Comparison of ENCODE assay signal across 8 cellular contexts in the genomic region with DNA sequence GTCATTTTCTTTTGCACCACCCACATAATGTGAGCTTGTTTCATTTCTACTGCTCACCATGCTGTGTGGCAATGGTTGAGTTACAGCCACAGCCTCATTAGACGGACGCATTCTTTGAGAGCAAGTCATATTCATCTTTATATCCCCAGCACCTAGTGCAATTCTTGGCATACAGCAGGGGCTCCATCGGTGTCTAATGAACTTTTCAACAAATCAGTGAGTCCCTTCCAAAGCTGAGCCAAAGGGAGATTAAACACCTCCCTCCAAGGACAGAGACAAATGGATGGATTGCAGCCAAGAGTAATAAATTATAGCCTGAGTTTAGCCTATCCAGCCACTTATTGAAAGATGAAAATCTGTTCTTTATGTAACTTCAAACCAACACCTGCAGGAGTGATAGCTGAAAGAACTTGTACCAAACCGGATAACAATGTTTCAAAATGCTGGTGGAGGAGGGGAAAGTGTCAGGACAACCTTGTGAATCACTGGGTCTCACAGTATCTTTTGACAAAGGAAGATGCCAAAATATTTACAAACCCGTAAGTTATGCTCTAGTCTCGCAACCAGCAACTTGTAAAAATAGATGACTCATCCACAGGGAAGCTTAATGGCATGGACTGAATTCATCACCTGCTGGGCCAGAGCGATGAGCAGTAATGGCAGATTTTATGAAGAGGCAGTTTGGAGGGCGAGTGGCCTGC.
DNase-seq lines count a peak whose midpoint lies in the region; ATAC-seq and TF ChIP-seq lines count a peak whose summit lies in the region.

No MANE protein-coding gene starts in this region.

- no peaks in the 10 kb centered on the region for H3F3A ChIP-seq in SK-N-SH (replicated peaks; ENCODE audit: insufficient read depth)

- H3K79me2 ChIP-seq in SK-N-SH (ENCODE audit: insufficient read depth): no peaks in the 10 kb centered on the region

- TF ChIP-seq EP300 in SK-N-SH (IDR thresholded peaks at IDR 0.05; ENCODE audit: borderline replicate concordance in 1 of 2, low read depth in 1 of 2, low read length in 1 of 2): no peak

- no peaks in the 10 kb centered on the region for H3K27me3 ChIP-seq in MG63
- H3K27me3 ChIP-seq in SK-N-SH (ENCODE audit: insufficient read depth): peaks cover 32% of the 10 kb centered on the region; the same call in 1 of the 2 replicates
- no peaks in the 10 kb centered on the region for H3K27me3 ChIP-seq in testis

- H4K20me1 ChIP-seq in SK-N-SH (ENCODE audit: insufficient read depth): no peaks in the 10 kb centered on the region

- TF ChIP-seq CTCF in SK-N-SH (IDR thresholded peaks at IDR 0.05): no peak
- TF ChIP-seq CTCF in testis (IDR thresholded peaks at IDR 0.05): no peak

- no peak overlapping the region for H3K27ac ChIP-seq in SK-N-SH (ENCODE audit: low read depth in 2 of 2, low read length in 1 of 2)
- no peak overlapping the region for H3K27ac ChIP-seq in testis

- CTCF ChIA-PET in SK-N-SH (lab: Yijun Ruan, JAX): no interaction called here

- H3K36me3 ChIP-seq in MG63: no peaks in the 10 kb centered on the region
- no peaks in the 10 kb centered on the region for H3K36me3 ChIP-seq in SK-N-SH (replicated peaks in 1 of 2; ENCODE audit: control insufficient read depth in 1 of 2, insufficient read depth in 2 of 2, low read length in 1 of 2)
- H3K36me3 ChIP-seq in testis (ENCODE audit: low read depth, missing control alignments): no peaks in the 10 kb centered on the region

- H3K4me3 ChIP-seq in MG63 (no peak overlapping the region), SK-N-SH (ENCODE audit: low read depth in 2 of 2, low read length in 1 of 2) (no peak overlapping the region), testis (no peak overlapping the region)

- DNase-seq in AG08396 (ENCODE audit: low spot score) (peak; percentile 32), MG63 (peak; percentile 69), SK-N-SH (no peak), islet precursor cell (peak; percentile 84), testis (no peak), superior temporal gyrus (ENCODE audit: extremely low spot score) (no peak)
- no peak for DNase-seq in stimulated activated CD4-positive, alpha-beta T cell treated with anti-CD3 and anti-CD28 coated beads, Interleukin-12 subunit alpha, Interleukin-12 subunit beta, amount 100 ng/mL, for 4 hours

- H3K9me3 ChIP-seq in MG63 (no peaks in the 10 kb centered on the region), SK-N-SH (no peaks in the 10 kb centered on the region), testis (no peaks in the 10 kb centered on the region)

- no peak overlapping the region for H3K9ac ChIP-seq in SK-N-SH

- POLR2A ChIA-PET in SK-N-SH (lab: Yijun Ruan, JAX): no interaction called here

- no peak overlapping the region for H2AFZ ChIP-seq in SK-N-SH (ENCODE audit: low read depth)

- WGBS in SK-N-SH (ENCODE audit: low lambda C conversion rate): 18% methylated on average over 8 of the region's 8 CpGs
- 52 to 59% methylated on average over 8 of the region's 8 CpGs for WGBS in testis, 2 donors

- no peaks in the 10 kb centered on the region for H3K9me2 ChIP-seq in SK-N-SH

- TF ChIP-seq RAD21 in SK-N-SH (IDR thresholded peaks at IDR 0.05; ENCODE audit: low read length): no peak

- peak overlapping the region; percentile 28; the same call in 1 of the 2 replicates for H3K4me2 ChIP-seq in SK-N-SH

- no peaks in the 10 kb centered on the region; a peak in 1 of 4 replicates for H3K4me1 ChIP-seq in SK-N-SH (ENCODE audit: control insufficient read depth in 1 of 2, insufficient read depth in 2 of 2, low read depth in 1 of 2, low read length in 1 of 2)
- H3K4me1 ChIP-seq in testis: no peaks in the 10 kb centered on the region

- intact Hi-C loops in testis (cut with DNase I; ENCODE audit: low total_unique reads): no loop called here

- no peak for ATAC-seq in HG02981 (IDR thresholded peaks at IDR 0.05; ENCODE audit: unreplicated experiment)

- TF ChIP-seq POLR2A in testis (IDR thresholded peaks at IDR 0.05): no peak

TF ChIP-seq in SK-N-SH, 30 proteins besides CTCF, POLR2A, EP300 and RAD21 (continues in another document):
- no peak for TF ChIP-seq RCOR1 (IDR thresholded peaks at IDR 0.05; ENCODE audit: low read length)
- TF ChIP-seq, protein P1, sequence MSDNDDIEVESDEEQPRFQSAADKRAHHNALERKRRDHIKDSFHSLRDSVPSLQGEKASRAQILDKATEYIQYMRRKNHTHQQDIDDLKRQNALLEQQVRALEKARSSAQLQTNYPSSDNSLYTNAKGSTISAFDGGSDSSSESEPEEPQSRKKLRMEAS (IDR thresholded peaks at IDR 0.05; ENCODE audit: low read depth): no peak
- TF ChIP-seq, protein P2, sequence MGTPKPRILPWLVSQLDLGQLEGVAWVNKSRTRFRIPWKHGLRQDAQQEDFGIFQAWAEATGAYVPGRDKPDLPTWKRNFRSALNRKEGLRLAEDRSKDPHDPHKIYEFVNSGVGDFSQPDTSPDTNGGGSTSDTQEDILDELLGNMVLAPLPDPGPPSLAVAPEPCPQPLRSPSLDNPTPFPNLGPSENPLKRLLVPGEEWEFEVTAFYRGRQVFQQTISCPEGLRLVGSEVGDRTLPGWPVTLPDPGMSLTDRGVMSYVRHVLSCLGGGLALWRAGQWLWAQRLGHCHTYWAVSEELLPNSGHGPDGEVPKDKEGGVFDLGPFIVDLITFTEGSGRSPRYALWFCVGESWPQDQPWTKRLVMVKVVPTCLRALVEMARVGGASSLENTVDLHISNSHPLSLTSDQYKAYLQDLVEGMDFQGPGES (IDR thresholded peaks at IDR 0.05; ENCODE audit: low read depth, low read length): no peak
- no peak for TF ChIP-seq MXI1 (IDR thresholded peaks at IDR 0.05; ENCODE audit: low read depth, low read length)
- peak; percentile 32; the same call in 1 of the 2 replicates for TF ChIP-seq TCF12 (IDR thresholded peaks at IDR 0.05)
- 0 out of 2 replicates have a peak, but pooled peaks have one; percentile 18 for TF ChIP-seq NFIC (IDR thresholded peaks at IDR 0.05; ENCODE audit: borderline replicate concordance)
- peak; percentile 53 for TF ChIP-seq JUND (IDR thresholded peaks at IDR 0.05)
- no peak for TF ChIP-seq YY1 (IDR thresholded peaks at IDR 0.05; ENCODE audit: low read depth)
- TF ChIP-seq TEAD4 (IDR thresholded peaks at IDR 0.05; ENCODE audit: borderline replicate concordance, insufficient read depth): no peak
- TF ChIP-seq, protein P3, sequence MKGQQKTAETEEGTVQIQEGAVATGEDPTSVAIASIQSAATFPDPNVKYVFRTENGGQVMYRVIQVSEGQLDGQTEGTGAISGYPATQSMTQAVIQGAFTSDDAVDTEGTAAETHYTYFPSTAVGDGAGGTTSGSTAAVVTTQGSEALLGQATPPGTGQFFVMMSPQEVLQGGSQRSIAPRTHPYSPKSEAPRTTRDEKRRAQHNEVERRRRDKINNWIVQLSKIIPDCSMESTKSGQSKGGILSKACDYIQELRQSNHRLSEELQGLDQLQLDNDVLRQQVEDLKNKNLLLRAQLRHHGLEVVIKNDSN (IDR thresholded peaks at IDR 0.05; ENCODE audit: borderline replicate concordance, low read depth): no peak
- TF ChIP-seq SMC3 (IDR thresholded peaks at IDR 0.05; ENCODE audit: low read depth, low read length): no peak
- no peak for TF ChIP-seq NRF1 (IDR thresholded peaks at IDR 0.05; ENCODE audit: low read depth, low read length)
- TF ChIP-seq EZH2phosphoT487 (IDR thresholded peaks at IDR 0.05; ENCODE audit: borderline replicate concordance, low read depth): no peak
- TF ChIP-seq, protein P4, sequence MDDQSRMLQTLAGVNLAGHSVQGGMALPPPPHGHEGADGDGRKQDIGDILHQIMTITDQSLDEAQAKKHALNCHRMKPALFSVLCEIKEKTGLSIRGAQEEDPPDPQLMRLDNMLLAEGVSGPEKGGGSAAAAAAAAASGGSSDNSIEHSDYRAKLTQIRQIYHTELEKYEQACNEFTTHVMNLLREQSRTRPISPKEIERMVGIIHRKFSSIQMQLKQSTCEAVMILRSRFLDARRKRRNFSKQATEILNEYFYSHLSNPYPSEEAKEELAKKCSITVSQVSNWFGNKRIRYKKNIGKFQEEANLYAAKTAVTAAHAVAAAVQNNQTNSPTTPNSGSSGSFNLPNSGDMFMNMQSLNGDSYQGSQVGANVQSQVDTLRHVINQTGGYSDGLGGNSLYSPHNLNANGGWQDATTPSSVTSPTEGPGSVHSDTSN (IDR thresholded peaks at IDR 0.05): no peak
- no peak for TF ChIP-seq RXRA (IDR thresholded peaks at IDR 0.05; ENCODE audit: borderline replicate concordance, low read depth)
- no peak for TF ChIP-seq FOXM1 (IDR thresholded peaks at IDR 0.05; ENCODE audit: low read depth)
- TF ChIP-seq, protein P5, sequence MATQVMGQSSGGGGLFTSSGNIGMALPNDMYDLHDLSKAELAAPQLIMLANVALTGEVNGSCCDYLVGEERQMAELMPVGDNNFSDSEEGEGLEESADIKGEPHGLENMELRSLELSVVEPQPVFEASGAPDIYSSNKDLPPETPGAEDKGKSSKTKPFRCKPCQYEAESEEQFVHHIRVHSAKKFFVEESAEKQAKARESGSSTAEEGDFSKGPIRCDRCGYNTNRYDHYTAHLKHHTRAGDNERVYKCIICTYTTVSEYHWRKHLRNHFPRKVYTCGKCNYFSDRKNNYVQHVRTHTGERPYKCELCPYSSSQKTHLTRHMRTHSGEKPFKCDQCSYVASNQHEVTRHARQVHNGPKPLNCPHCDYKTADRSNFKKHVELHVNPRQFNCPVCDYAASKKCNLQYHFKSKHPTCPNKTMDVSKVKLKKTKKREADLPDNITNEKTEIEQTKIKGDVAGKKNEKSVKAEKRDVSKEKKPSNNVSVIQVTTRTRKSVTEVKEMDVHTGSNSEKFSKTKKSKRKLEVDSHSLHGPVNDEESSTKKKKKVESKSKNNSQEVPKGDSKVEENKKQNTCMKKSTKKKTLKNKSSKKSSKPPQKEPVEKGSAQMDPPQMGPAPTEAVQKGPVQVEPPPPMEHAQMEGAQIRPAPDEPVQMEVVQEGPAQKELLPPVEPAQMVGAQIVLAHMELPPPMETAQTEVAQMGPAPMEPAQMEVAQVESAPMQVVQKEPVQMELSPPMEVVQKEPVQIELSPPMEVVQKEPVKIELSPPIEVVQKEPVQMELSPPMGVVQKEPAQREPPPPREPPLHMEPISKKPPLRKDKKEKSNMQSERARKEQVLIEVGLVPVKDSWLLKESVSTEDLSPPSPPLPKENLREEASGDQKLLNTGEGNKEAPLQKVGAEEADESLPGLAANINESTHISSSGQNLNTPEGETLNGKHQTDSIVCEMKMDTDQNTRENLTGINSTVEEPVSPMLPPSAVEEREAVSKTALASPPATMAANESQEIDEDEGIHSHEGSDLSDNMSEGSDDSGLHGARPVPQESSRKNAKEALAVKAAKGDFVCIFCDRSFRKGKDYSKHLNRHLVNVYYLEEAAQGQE (IDR thresholded peaks at IDR 0.05; ENCODE audit: low read depth, low read length): no peak
- no peak for TF ChIP-seq RFX5 (IDR thresholded peaks at IDR 0.05; ENCODE audit: low read length)
- no peak for TF ChIP-seq GABPA (IDR thresholded peaks at IDR 0.05; ENCODE audit: low read depth)
- TF ChIP-seq MEF2A (IDR thresholded peaks at IDR 0.05; ENCODE audit: borderline replicate concordance, low read depth): no peak
- TF ChIP-seq ELF1 (IDR thresholded peaks at IDR 0.05): no peak
- TF ChIP-seq SIN3A (IDR thresholded peaks at IDR 0.05; ENCODE audit: borderline replicate concordance, low read depth, low read length): no peak

Comparison
In these comparisons a context has a peak if more than half of its experiments do, and no peak if none do; other contexts are left out.
1. DNase-seq: peak in AG08396 (single experiment), MG63 (single experiment) and islet precursor cell (single experiment); none in SK-N-SH (single experiment), stimulated activated CD4-positive, alpha-beta T cell treated with anti-CD3 and anti-CD28 coated beads, Interleukin-12 subunit alpha, Interleukin-12 subunit beta, amount 100 ng/mL, for 4 hours (single experiment), testis (single experiment) and superior temporal gyrus (single experiment).